Comparison of ENCODE assay signal across 8 cellular contexts in the genomic region with DNA sequence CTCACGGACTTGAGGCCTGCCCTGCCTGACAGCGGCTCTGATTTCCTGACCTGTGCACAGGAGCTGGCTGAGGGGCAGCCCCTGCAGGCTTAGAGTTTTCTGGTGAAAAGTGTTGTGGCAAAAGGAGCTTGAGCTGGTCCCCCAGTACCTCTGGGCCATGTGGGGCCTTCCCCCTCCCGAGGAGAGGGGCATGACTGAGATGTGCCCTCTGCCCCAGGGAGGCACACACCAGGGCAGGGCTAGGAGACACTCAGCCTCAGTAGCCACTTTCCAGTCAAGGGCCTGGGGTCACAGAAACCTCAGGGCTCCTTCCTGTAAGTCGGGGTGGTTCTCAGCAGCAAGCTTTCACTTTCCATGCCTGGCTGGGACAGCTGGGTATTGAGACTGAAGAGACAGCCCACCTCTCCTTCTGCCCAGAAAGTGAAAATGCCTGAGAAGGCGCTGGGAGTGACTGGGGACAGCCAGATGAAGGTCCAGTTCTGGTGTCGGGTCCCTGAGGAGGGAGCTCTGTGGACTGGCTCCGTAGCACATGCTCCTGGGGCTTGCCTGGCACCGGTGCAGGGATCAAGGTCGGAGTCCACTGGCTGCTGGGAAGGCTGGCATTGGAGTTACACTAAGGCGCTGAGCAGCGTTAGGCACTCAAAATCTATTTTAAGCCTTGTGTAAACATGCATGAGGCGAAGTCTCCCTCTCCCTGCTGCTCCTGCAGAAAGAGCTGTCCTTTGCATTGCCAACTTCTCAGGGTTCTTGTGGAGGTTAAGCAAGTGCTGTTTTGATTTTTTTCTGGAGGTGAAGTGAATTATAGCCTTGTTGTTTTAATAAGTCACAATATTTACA.
DNase-seq lines count a peak whose midpoint lies in the region; ATAC-seq and TF ChIP-seq lines count a peak whose summit lies in the region.

No MANE protein-coding gene starts in this region.

- intact Hi-C loops in Right ventricle myocardium superior (cut with DNase I): loop anchor here (5.0 to 10.0 kb wide), 3 partner anchors 67 to 395 kb away; partner anchors contain the start of gene GADD45G

- DNase-seq in AG10803 (ENCODE audit: low read depth) (peak; percentile 53), GM19238 (ENCODE audit: insufficient read length, low spot score) (peak; percentile 83), NCI-H82 treated with DMSO at 0.1 percent for 48 hours (lab: John Stamatoyannopoulos, UW; ENCODE audit: unreplicated experiment) (peak; percentile 48), Right ventricle myocardium superior (peak; percentile 85), skeletal muscle cell (ENCODE audit: low read depth) (peak; percentile 29), occipital lobe (lab: John Stamatoyannopoulos, UW) (no peak)
- peak; percentile 62 for DNase-seq in activated naive CD4-positive, alpha-beta T cell treated with Interleukin-2 at 50 U/mL for 16 hours

- peak; percentile 96 for ATAC-seq in HG03354 (IDR thresholded peaks at IDR 0.05; ENCODE audit: poor library complexity, severe bottlenecking, unreplicated experiment)
- peak; percentile 88 for ATAC-seq in Right ventricle myocardium superior (ENCODE audit: poor library complexity)

- peak overlapping the region; percentile 35 for H3K4me3 ChIP-seq in AG10803 (ENCODE audit: low read length)
- H3K4me3 ChIP-seq in skeletal muscle cell (ENCODE audit: low read depth, low read length): peak overlapping the region; percentile 14

- no peak for TF ChIP-seq CTCF in AG10803 (conservative IDR thresholded peaks at IDR 0.05; ENCODE audit: low read length)
